In the genomic region with DNA sequence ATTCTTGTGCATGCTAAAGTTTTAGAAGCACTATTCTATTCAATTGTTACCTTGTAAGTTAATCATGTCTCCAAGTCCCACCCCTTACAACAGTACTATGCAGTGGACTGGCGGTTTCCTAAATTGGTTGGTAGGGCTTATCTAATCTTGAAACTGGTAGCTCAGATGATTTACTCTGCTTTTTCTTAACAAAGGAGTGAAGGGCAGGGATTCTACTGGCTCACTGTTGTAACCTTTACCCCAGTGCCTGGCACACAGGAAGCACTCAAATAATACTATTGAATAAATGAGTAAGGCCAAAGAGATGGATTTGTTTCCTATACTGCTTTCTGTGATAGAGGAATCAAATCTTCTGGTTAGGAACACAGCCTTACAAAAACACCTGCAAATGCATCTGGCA, we compare ENCODE assay signal across 22 cellular contexts. TPM values are rescaled to one million over a fixed set of nuclear protein-coding genes. Genes with fewer than 3 reads are reported as not detected.
"Had no signal": no experiment of that assay in that cellular context is flagged by ENCODE, and none has a peak within 500 bp of the region (broad histone marks: within the 10 kb centered on the region; RNA-seq: fewer than 3 reads in every experiment).

No MANE protein-coding gene starts in this region.

- H3K27ac ChIP-seq: neural progenitor cell, ovary, right atrium auricular region, tibial artery, upper lobe of right lung, vagina had no signal

- H3K9me3 ChIP-seq: ovary, right atrium auricular region, tibial artery, upper lobe of right lung, vagina had no signal

- H3K4me3 ChIP-seq: neural progenitor cell, ovary, right atrium auricular region, smooth muscle cell, tibial artery, upper lobe of right lung, vagina had no signal

- DNase-seq: dermis blood vessel endothelial cell; foreskin melanocyte; head of caudate nucleus; hippocampal formation; nucleus accumbens; ovary; stimulated activated CD4-positive, alpha-beta T cell treated with anti-CD3 and anti-CD28 coated beads, Interleukin-2, amount 100 ng/mL, for 48 hours; stimulated activated naive CD8-positive, alpha-beta T cell treated with anti-CD3 and anti-CD28 coated beads, Interleukin-15, Interleukin-2, amounts not matched to agents 100 U/mL and 50 U/mL, for 24 hours; tibial artery; upper lobe of right lung had no signal

- H3K4me1 ChIP-seq: neural progenitor cell, right atrium auricular region, tibial artery, upper lobe of right lung, vagina had no signal

- H3K9ac ChIP-seq: neural progenitor cell had no signal

- H3K36me3 ChIP-seq: neural progenitor cell, ovary, right atrium auricular region, upper lobe of right lung, vagina had no signal

- H3K27me3 ChIP-seq: neural progenitor cell, ovary, right atrium auricular region, tibial artery, upper lobe of right lung, vagina had no signal

- ATAC-seq: natural killer cell treated with Interleukin-12 subunit alpha and Interleukin-12 subunit beta and Interleukin-15 and Interleukin-18, amount 100 ng/mL, for 72 hours; stimulated activated naive CD8-positive, alpha-beta T cell treated with anti-CD3 and anti-CD28 coated beads, Interleukin-15, Interleukin-2, amounts not matched to agents 100 U/mL and 50 U/mL, for 24 hours; upper lobe of right lung had no signal

RNA-seq across cellular contexts. Expression of a gene that starts 57.2 kb away (rescaled TPM):
- total RNA-seq: dermis blood vessel endothelial cell; endothelial cell of umbilical vein; kidney epithelial cell; liver; lung microvascular endothelial cell; myocyte; natural killer cell treated with Interleukin-12 subunit alpha and Interleukin-12 subunit beta and Interleukin-15 and Interleukin-18, amount 100 ng/mL, for 72 hours; ovary; posterior vena cava; right atrium auricular region; smooth muscle cell; temporal lobe; upper lobe of right lung; vagina had no signal
